In genomic region chr9:97388721-97389238, GRCh38 we compare ENCODE assay signal across 8 cellular contexts. TPM values are rescaled to one million over a fixed set of nuclear protein-coding genes. Genes with fewer than 3 reads are reported as not detected.
A peak's percentile ranks its signal among the peaks of the same experiment; 100 is the strongest.
DNase-seq lines count a peak whose midpoint lies in the region; ATAC-seq and TF ChIP-seq lines count a peak whose summit lies in the region.

No MANE protein-coding gene starts in this region.

- ATAC-seq in GM19328 (IDR thresholded peaks at IDR 0.05; ENCODE audit: unreplicated experiment): peak; percentile 65
- ATAC-seq in HG03175 (IDR thresholded peaks at IDR 0.05; ENCODE audit: unreplicated experiment): peak; percentile 65
- ATAC-seq in activated T-helper 17 cell treated with anti-CD3 and anti-CD28 coated beads, Interleukin-2, amount 50 U/mL, for 72 hours (replicated peaks): peak; percentile 85

- no peaks in the 10 kb centered on the region for H3K4me1 ChIP-seq in OCI-LY7 (ENCODE audit: insufficient read depth, low read length, poor library complexity, severe bottlenecking)

- no peaks in the 10 kb centered on the region for H3K36me3 Mint-ChIP-seq in activated T-helper 17 cell treated with anti-CD3 and anti-CD28 coated beads, Interleukin-2, amount 50 U/mL, for 72 hours (ENCODE audit: low read depth)
- no peaks in the 10 kb centered on the region for H3K36me3 Mint-ChIP-seq in chondrocyte (ENCODE audit: low read depth)

- H3K4me2 ChIP-seq in OCI-LY7 (ENCODE audit: low read length): no peak overlapping the region

- no peaks in the 10 kb centered on the region for H3K79me2 ChIP-seq in OCI-LY7 (ENCODE audit: insufficient read depth, low read depth, low read length)

- intact Hi-C loops in OCI-LY7 (cut with micrococcal nuclease; ENCODE audit: unreplicated experiment): no loop called here

- no peak overlapping the region for H3K4me3 ChIP-seq in OCI-LY7 (ENCODE audit: low read depth, low read length, poor library complexity, severe bottlenecking)

- BruUV-seq in OCI-LY7 (replicated peaks; lab: Mats Ljungman, UMichigan): no TSS peak

- H2AFZ ChIP-seq in OCI-LY7 (ENCODE audit: low read length): no peak overlapping the region

- H3K4me1 Mint-ChIP-seq in activated T-helper 17 cell treated with anti-CD3 and anti-CD28 coated beads, Interleukin-2, amount 50 U/mL, for 72 hours: peaks cover 11% of the 10 kb centered on the region
- no peaks in the 10 kb centered on the region for H3K4me1 Mint-ChIP-seq in chondrocyte (ENCODE audit: low read depth)

- no peaks in the 10 kb centered on the region for H3K36me3 ChIP-seq in OCI-LY7 (ENCODE audit: insufficient read depth, low read length)

- H3K27ac ChIP-seq in OCI-LY7 (ENCODE audit: low read depth, low read length, poor library complexity, severe bottlenecking): no peak overlapping the region

- peaks cover 12% of the 10 kb centered on the region for H3K27me3 Mint-ChIP-seq in activated T-helper 17 cell treated with anti-CD3 and anti-CD28 coated beads, Interleukin-2, amount 50 U/mL, for 72 hours
- peaks cover 5% of the 10 kb centered on the region for H3K27me3 Mint-ChIP-seq in chondrocyte (ENCODE audit: low read depth)

- peak overlapping the region; percentile 68 for H3K27ac Mint-ChIP-seq in activated T-helper 17 cell treated with anti-CD3 and anti-CD28 coated beads, Interleukin-2, amount 50 U/mL, for 72 hours
- no peak overlapping the region for H3K27ac Mint-ChIP-seq in chondrocyte (ENCODE audit: unreplicated experiment)

- CTCF ChIA-PET in OCI-LY7 (lab: Charles Lee; ENCODE audit: unreplicated experiment): no interaction called here

- POLR2A ChIA-PET in OCI-LY7 (lab: Charles Lee): no interaction called here

- H3K9me2 ChIP-seq in OCI-LY7 (ENCODE audit: insufficient read depth, low read length): no peaks in the 10 kb centered on the region

- TF ChIP-seq CTCF in OCI-LY7 (conservative IDR thresholded peaks at IDR 0.05; ENCODE audit: low read length) (no peak), chondrocyte (IDR thresholded peaks at IDR 0.05) (no peak)

- H3K4me3 Mint-ChIP-seq in activated T-helper 17 cell treated with anti-CD3 and anti-CD28 coated beads, Interleukin-2, amount 50 U/mL, for 72 hours: peak overlapping the region; percentile 47
- H3K4me3 Mint-ChIP-seq in chondrocyte (ENCODE audit: unreplicated experiment): no peak overlapping the region

- peak; percentile 66 for DNase-seq in ELR (ENCODE audit: low read depth)
- DNase-seq in DMS153 treated with DMSO at 0.1 percent for 48 hours (lab: John Stamatoyannopoulos, UW; ENCODE audit: unreplicated experiment): no peak
- no peak for DNase-seq in OCI-LY7 (ENCODE audit: low spot score)
- DNase-seq in chondrocyte (ENCODE audit: low spot score): no peak
- DNase-seq in occipital lobe (lab: John Stamatoyannopoulos, UW): no peak

- no peaks in the 10 kb centered on the region for H4K20me1 ChIP-seq in OCI-LY7 (ENCODE audit: insufficient read depth, low read length)

- no peaks in the 10 kb centered on the region for H3K9me3 Mint-ChIP-seq in activated T-helper 17 cell treated with anti-CD3 and anti-CD28 coated beads, Interleukin-2, amount 50 U/mL, for 72 hours
- no peaks in the 10 kb centered on the region for H3K9me3 Mint-ChIP-seq in chondrocyte (ENCODE audit: low read depth)

- no peaks in the 10 kb centered on the region for H3K9me3 ChIP-seq in OCI-LY7 (ENCODE audit: low read length)

RNA-seq across cellular contexts. Expression of gene TDRD7, which starts 23.1 kb away (rescaled TPM):
- 1 to 10 TPM; 6.3 to 7.5 TPM for total RNA-seq in activated T-helper 17 cell treated with anti-CD3 and anti-CD28 coated beads, Interleukin-2, amount 50 U/mL, for 72 hours
- 4.0 and 5.5 TPM in 2 replicates for total RNA-seq in OCI-LY7 (2014; rRNA removed; shearing (Covaris generic))
- total RNA-seq in OCI-LY7 (2022): 5.3 and 6.1 TPM in 2 replicates
- total RNA-seq in chondrocyte: 8.9 to 9.8 TPM (median 9.7 TPM) in 3 replicates
- total RNA-seq in occipital lobe: 33.2 TPM
